ENCODE assay signal across 11 cellular contexts in genomic region chr10:122127943-122128342, GRCh38.
DNase-seq lines count a peak whose midpoint lies in the region; ATAC-seq and TF ChIP-seq lines count a peak whose summit lies in the region.
"Had no signal": no experiment of that assay in that cellular context is flagged by ENCODE, and none has a peak within 500 bp of the region (broad histone marks: within the 10 kb centered on the region; RNA-seq: fewer than 3 reads in every experiment).

No MANE protein-coding gene starts in this region.

- no peak for DNase-seq in HFFc6
- DNase-seq in brain microvascular endothelial cell = peak; percentile 69
- peak; percentile 21 for DNase-seq in left kidney (ENCODE audit: low read depth, low spot score)
- DNase-seq in cortex of kidney (lab: John Stamatoyannopoulos, UW) = no peak
- DNase-seq in HuH-7 (ENCODE audit: low spot score) = no peak
- DNase-seq in KG1 (lab: John Stamatoyannopoulos, UW) = no peak
- DNase-seq: activated effector memory CD4-positive, alpha-beta T cell treated with Interleukin-2 at 50 U/mL for 16 hours had no signal

- H3K4me1 ChIP-seq in subcutaneous abdominal adipose tissue (ENCODE audit: control insufficient read depth in 5 of 5, insufficient read depth in 5 of 5, low read length in 5 of 5) = peaks cover 4 to 25% (median 16%) of the 10 kb centered on the region in 5 donors

- TF ChIP-seq CTCF in HFFc6 (IDR thresholded peaks at IDR 0.05) (no peak), brain microvascular endothelial cell (IDR thresholded peaks at IDR 0.05; ENCODE audit: low read depth, low read length, missing control alignments) (no peak)

- H3K4me1 Mint-ChIP-seq in HFFc6 (ENCODE audit: low read depth) = peaks cover 36% of the 10 kb centered on the region

- H3K36me3 ChIP-seq in brain microvascular endothelial cell (replicated peaks) (no peaks in the 10 kb centered on the region), subcutaneous abdominal adipose tissue (ENCODE audit: control insufficient read depth in 5 of 5, insufficient read depth in 5 of 5, low read length in 5 of 5) (peaks cover 0 to 2% (median under 1%) of the 10 kb centered on the region in 5 donors)

- H3K27me3 ChIP-seq in brain microvascular endothelial cell (replicated peaks) = no peaks in the 10 kb centered on the region
- H3K27me3 ChIP-seq in subcutaneous abdominal adipose tissue (ENCODE audit: control insufficient read depth in 5 of 5, insufficient read depth in 4 of 5, low read length in 5 of 5) = no peaks in the 10 kb centered on the region

- peaks cover 10% of the 10 kb centered on the region; the same call in 1 of the 2 replicates for H3K36me3 Mint-ChIP-seq in HFFc6 (ENCODE audit: low read depth)

- in situ Hi-C loops in brain microvascular endothelial cell (cut with HindIII; ENCODE audit: low pct_ligation_motif_present, low sequenced_read_pairs) = no loop called here

- ATAC-seq in GM18520 (IDR thresholded peaks at IDR 0.05; ENCODE audit: unreplicated experiment) = no peak
- ATAC-seq: K562 had no signal

- no peak overlapping the region; the same call in 1 of the 2 replicates for H3K27ac Mint-ChIP-seq in HFFc6

- H3K9ac ChIP-seq in subcutaneous abdominal adipose tissue (ENCODE audit: low read length in 5 of 5) = peak overlapping the region in 1 of 5 donors; percentile 52

- H3K9me3 Mint-ChIP-seq in HFFc6 = no peaks in the 10 kb centered on the region

- peak overlapping the region; percentile 55 for H3K27ac ChIP-seq in brain microvascular endothelial cell
- peak overlapping the region; percentile 76 for H3K27ac ChIP-seq in subcutaneous abdominal adipose tissue (ENCODE audit: low read depth, low read length)
- H3K27ac ChIP-seq: VCaP had no signal

- no peaks in the 10 kb centered on the region for H3K9me3 ChIP-seq in subcutaneous abdominal adipose tissue (ENCODE audit: control insufficient read depth in 5 of 5, low read length in 5 of 5)

- peak overlapping the region; percentile 31; the same call in 1 of the 2 replicates for H3K4me3 Mint-ChIP-seq in HFFc6

- peaks cover 3% of the 10 kb centered on the region for H3K27me3 Mint-ChIP-seq in HFFc6 (ENCODE audit: insufficient read depth)

- H3K4me3 ChIP-seq in brain microvascular endothelial cell (ENCODE audit: low read depth, low read length) (peak overlapping the region; percentile 29), subcutaneous abdominal adipose tissue (ENCODE audit: low read depth in 1 of 5, low read length in 5 of 5) (peak overlapping the region; percentile 37 to 64 (median 43))
- H3K4me3 ChIP-seq: K562 had no signal

Comparison
In these comparisons a context has a peak if more than half of its experiments do, and no peak if none do; other contexts are left out.
1. DNase-seq: peak in brain microvascular endothelial cell (single experiment) and left kidney (single experiment); none in HFFc6 (single experiment), cortex of kidney (single experiment), HuH-7 (single experiment) and KG1 (single experiment).